In the genomic region with DNA sequence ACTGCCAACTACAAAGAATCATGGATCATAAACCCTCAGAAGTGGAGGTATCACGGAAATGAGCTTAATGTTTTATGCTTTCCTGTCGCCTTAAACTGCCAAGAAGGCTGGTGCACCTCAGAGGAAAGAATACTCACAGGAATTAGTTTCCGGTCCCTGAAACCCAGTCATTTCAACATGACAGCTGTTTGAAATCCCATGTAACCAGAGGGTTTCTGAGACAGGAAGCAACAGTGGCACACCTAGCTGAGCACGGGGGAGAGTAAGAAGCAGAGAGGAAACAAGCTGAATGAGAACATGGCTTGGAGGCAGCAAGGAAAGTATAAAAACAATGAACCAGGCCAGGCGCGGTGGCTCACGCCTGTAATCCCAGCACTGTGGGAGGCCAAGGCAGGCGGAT, we compare ENCODE assay signal across 8 cellular contexts. TPM values are rescaled to one million over a fixed set of nuclear protein-coding genes. Genes with fewer than 3 reads are reported as not detected.
A peak's percentile ranks its signal among the peaks of the same experiment; 100 is the strongest.
DNase-seq lines count a peak whose midpoint lies in the region; ATAC-seq and TF ChIP-seq lines count a peak whose summit lies in the region.

No MANE protein-coding gene starts in this region.

- no peak for ATAC-seq in CD4-positive, CD25-positive, alpha-beta regulatory T cell (ENCODE audit: low read depth in 2 of 2)
- ATAC-seq in activated CD8-positive, alpha-beta T cell treated with anti-CD3 and anti-CD28 coated beads, Interleukin-2, amount 10 ng/mL, durations not matched to agents 7 days and 5 days = no peak
- no peak for ATAC-seq in HG03460 (IDR thresholded peaks at IDR 0.05; ENCODE audit: unreplicated experiment)
- ATAC-seq in GM21786 (IDR thresholded peaks at IDR 0.05; ENCODE audit: unreplicated experiment) = no peak
- no peak for ATAC-seq in HG02571 (IDR thresholded peaks at IDR 0.05; ENCODE audit: unreplicated experiment)

- no peaks in the 10 kb centered on the region for H3K9me3 Mint-ChIP-seq in CD4-positive, CD25-positive, alpha-beta regulatory T cell
- no peaks in the 10 kb centered on the region for H3K9me3 Mint-ChIP-seq in activated CD8-positive, alpha-beta T cell treated with anti-CD3 and anti-CD28 coated beads, Interleukin-2, amount 10 ng/mL, durations not matched to agents 7 days and 5 days (ENCODE audit: insufficient read depth)

- TF ChIP-seq CTCF in HEK293 (tag by site-specific recombination; IDR thresholded peaks at IDR 0.05) = no peak

- H3K27me3 Mint-ChIP-seq in CD4-positive, CD25-positive, alpha-beta regulatory T cell = no peaks in the 10 kb centered on the region
- H3K27me3 Mint-ChIP-seq in activated CD8-positive, alpha-beta T cell treated with anti-CD3 and anti-CD28 coated beads, Interleukin-2, amount 10 ng/mL, durations not matched to agents 7 days and 5 days (ENCODE audit: low read depth) = no peaks in the 10 kb centered on the region

- POLR2A ChIA-PET in HEK293 (lab: Yijun Ruan, JAX) = no interaction called here
- POLR2A ChIA-PET in activated CD8-positive, alpha-beta T cell treated with anti-CD3 and anti-CD28 coated beads, Interleukin-2, amount 10 ng/mL, durations not matched to agents 7 days and 5 days (lab: Charles Lee) = interaction anchor here (0.8 to 2.0 kb wide), 5 partner anchors 13 to 86 kb away, joined by 3 to 5 read pairs (median 4); no protein-coding TSS in a partner anchor

- H3K36me3 ChIP-seq in CD4-positive, CD25-positive, alpha-beta regulatory T cell (ENCODE audit: control insufficient read depth, insufficient read depth, low read length) = peaks cover 4% of the 10 kb centered on the region
- no peaks in the 10 kb centered on the region for H3K36me3 ChIP-seq in HEK293 (ENCODE audit: control insufficient read depth in 2 of 2, insufficient read depth in 1 of 2, low read length in 2 of 2)

- H3K36me3 Mint-ChIP-seq in CD4-positive, CD25-positive, alpha-beta regulatory T cell = no peaks in the 10 kb centered on the region
- H3K36me3 Mint-ChIP-seq in activated CD8-positive, alpha-beta T cell treated with anti-CD3 and anti-CD28 coated beads, Interleukin-2, amount 10 ng/mL, durations not matched to agents 7 days and 5 days (ENCODE audit: low read depth) = peaks cover 21% of the 10 kb centered on the region

- no peaks in the 10 kb centered on the region for H3K9me3 ChIP-seq in CD4-positive, CD25-positive, alpha-beta regulatory T cell (ENCODE audit: control insufficient read depth in 2 of 2, low read length in 2 of 2)
- no peaks in the 10 kb centered on the region for H3K9me3 ChIP-seq in HEK293 (ENCODE audit: control insufficient read depth, insufficient read depth, low read depth, low read length)

- peaks cover 29 to 71% (median 54%) of the 10 kb centered on the region in 4 donors for H3K4me1 Mint-ChIP-seq in CD4-positive, CD25-positive, alpha-beta regulatory T cell
- peaks cover 66% of the 10 kb centered on the region for H3K4me1 Mint-ChIP-seq in activated CD8-positive, alpha-beta T cell treated with anti-CD3 and anti-CD28 coated beads, Interleukin-2, amount 10 ng/mL, durations not matched to agents 7 days and 5 days (ENCODE audit: low read depth)

- H3K4me3 ChIP-seq in CD4-positive, CD25-positive, alpha-beta regulatory T cell (ENCODE audit: low read depth, low read length) = peak overlapping the region; percentile 96
- no peak overlapping the region for H3K4me3 ChIP-seq in HEK293 (ENCODE audit: low read depth, low read length)

- peak; percentile 5 to 83 (median 37) for DNase-seq in CD4-positive, CD25-positive, alpha-beta regulatory T cell
- DNase-seq in activated CD8-positive, alpha-beta T cell treated with anti-CD3 and anti-CD28 coated beads, Interleukin-2, amount 10 ng/mL, durations not matched to agents 7 days and 5 days = peak; percentile 60
- DNase-seq in left kidney (ENCODE audit: low read depth, low spot score) (peak; percentile 85), HUDEP-2 (lab: John Stamatoyannopoulos, UW; ENCODE audit: unreplicated experiment in 76 of 76) (no peak)

- no peaks in the 10 kb centered on the region for H3K27me3 ChIP-seq in CD4-positive, CD25-positive, alpha-beta regulatory T cell (ENCODE audit: control insufficient read depth, insufficient read depth, low read length)

- H3K4me3 Mint-ChIP-seq in CD4-positive, CD25-positive, alpha-beta regulatory T cell = peak overlapping the region; percentile 91 to 98 (median 94)
- peak overlapping the region; percentile 24 for H3K4me3 Mint-ChIP-seq in activated CD8-positive, alpha-beta T cell treated with anti-CD3 and anti-CD28 coated beads, Interleukin-2, amount 10 ng/mL, durations not matched to agents 7 days and 5 days

- peak overlapping the region; percentile 96 for H3K27ac ChIP-seq in CD4-positive, CD25-positive, alpha-beta regulatory T cell (ENCODE audit: insufficient read depth, low read length, poor library complexity, severe bottlenecking)
- H3K27ac ChIP-seq in HEK293 (ENCODE audit: extremely low read depth, low read depth, low read length) = no peak overlapping the region

- H3K4me1 ChIP-seq in CD4-positive, CD25-positive, alpha-beta regulatory T cell (ENCODE audit: control insufficient read depth, insufficient read depth, low read length, poor library complexity, severe bottlenecking) = peaks cover 75% of the 10 kb centered on the region
- peaks cover 3% of the 10 kb centered on the region for H3K4me1 ChIP-seq in HEK293 (ENCODE audit: control insufficient read depth, insufficient read depth, low read length)

- H3K27ac Mint-ChIP-seq in CD4-positive, CD25-positive, alpha-beta regulatory T cell = peak overlapping the region; percentile 79 to 96 (median 83)
- H3K27ac Mint-ChIP-seq in activated CD8-positive, alpha-beta T cell treated with anti-CD3 and anti-CD28 coated beads, Interleukin-2, amount 10 ng/mL, durations not matched to agents 7 days and 5 days = peak overlapping the region; percentile 66

- CTCF ChIA-PET in HEK293 (lab: Yijun Ruan, JAX) = interaction anchor here (0.8 kb wide), 1 partner anchor 59 kb away, joined by 4 read pairs; no protein-coding TSS in a partner anchor
- CTCF ChIA-PET in activated CD8-positive, alpha-beta T cell treated with anti-CD3 and anti-CD28 coated beads, Interleukin-2, amount 10 ng/mL, durations not matched to agents 7 days and 5 days (lab: Charles Lee) = interaction anchor here (1.0 to 1.7 kb wide), 7 partner anchors 8 to 113 kb away, joined by 3 to 8 read pairs (median 3); no protein-coding TSS in a partner anchor

TF ChIP-seq in HEK293, 187 proteins besides CTCF, POLR2A, EP300 and RAD21:
- TF ChIP-seq ZBTB17 (tag by site-specific recombination; IDR thresholded peaks at IDR 0.05) = peak; percentile 26; the same call in 1 of the 2 replicates
- TF ChIP-seq, protein P1, sequence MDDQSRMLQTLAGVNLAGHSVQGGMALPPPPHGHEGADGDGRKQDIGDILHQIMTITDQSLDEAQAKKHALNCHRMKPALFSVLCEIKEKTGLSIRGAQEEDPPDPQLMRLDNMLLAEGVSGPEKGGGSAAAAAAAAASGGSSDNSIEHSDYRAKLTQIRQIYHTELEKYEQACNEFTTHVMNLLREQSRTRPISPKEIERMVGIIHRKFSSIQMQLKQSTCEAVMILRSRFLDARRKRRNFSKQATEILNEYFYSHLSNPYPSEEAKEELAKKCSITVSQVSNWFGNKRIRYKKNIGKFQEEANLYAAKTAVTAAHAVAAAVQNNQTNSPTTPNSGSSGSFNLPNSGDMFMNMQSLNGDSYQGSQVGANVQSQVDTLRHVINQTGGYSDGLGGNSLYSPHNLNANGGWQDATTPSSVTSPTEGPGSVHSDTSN (CRISPR knock-in tag; IDR thresholded peaks at IDR 0.05) = no peak
- no peak for TF ChIP-seq ZNF530 (tag by site-specific recombination; IDR thresholded peaks at IDR 0.05; ENCODE audit: low read depth)
- TF ChIP-seq ZNF629 (tag by site-specific recombination; IDR thresholded peaks at IDR 0.05) = no peak

RNA-seq across cellular contexts. Expression of a gene that starts 3.9 kb away (rescaled TPM):
- 333 TPM for total RNA-seq in CD4-positive, CD25-positive, alpha-beta regulatory T cell
- polyA plus RNA-seq in CD4-positive, CD25-positive, alpha-beta regulatory T cell = 100 to 1,000 TPM; 215 to 231 (median 223) TPM
- total RNA-seq in activated CD8-positive, alpha-beta T cell treated with anti-CD3 and anti-CD28 coated beads, Interleukin-2, amount 10 ng/mL, durations not matched to agents 7 days and 5 days = 100 to 1,000 TPM; 156 to 159 TPM

Comparison
In these comparisons a context has a peak if more than half of its experiments do, and no peak if none do; other contexts are left out.
1. DNase-seq: peak in CD4-positive, CD25-positive, alpha-beta regulatory T cell (3 of 3), activated CD8-positive, alpha-beta T cell treated with anti-CD3 and anti-CD28 coated beads, Interleukin-2, amount 10 ng/mL, durations not matched to agents 7 days and 5 days (single experiment) and left kidney (single experiment); none in HUDEP-2 (0 of 76).